Comparison of ENCODE assay signal across 8 cellular contexts in genomic region chr1:165369255-165369848, GRCh38. TPM values are rescaled to one million over a fixed set of nuclear protein-coding genes. Genes with fewer than 3 reads are reported as not detected.
DNase-seq lines count a peak whose midpoint lies in the region; TF ChIP-seq lines count a peak whose summit lies in the region.

No MANE protein-coding gene starts in this region.

- H3K4me1 Mint-ChIP-seq in activated CD4-positive, alpha-beta T cell treated with anti-CD3 and anti-CD28 coated beads, Interleukin-2, amount 10 ng/mL, durations not matched to agents 24 days and 14 days = no peaks in the 10 kb centered on the region

- peaks cover 62% of the 10 kb centered on the region for H3K27me3 Mint-ChIP-seq in activated CD4-positive, alpha-beta T cell treated with anti-CD3 and anti-CD28 coated beads, Interleukin-2, amount 10 ng/mL, durations not matched to agents 24 days and 14 days

- H3K9me3 Mint-ChIP-seq in activated CD4-positive, alpha-beta T cell treated with anti-CD3 and anti-CD28 coated beads, Interleukin-2, amount 10 ng/mL, durations not matched to agents 24 days and 14 days = no peaks in the 10 kb centered on the region

- H3K4me3 Mint-ChIP-seq in activated CD4-positive, alpha-beta T cell treated with anti-CD3 and anti-CD28 coated beads, Interleukin-2, amount 10 ng/mL, durations not matched to agents 24 days and 14 days = no peak overlapping the region

- H3K36me3 Mint-ChIP-seq in activated CD4-positive, alpha-beta T cell treated with anti-CD3 and anti-CD28 coated beads, Interleukin-2, amount 10 ng/mL, durations not matched to agents 24 days and 14 days (ENCODE audit: low read depth) = no peaks in the 10 kb centered on the region

- no peaks in the 10 kb centered on the region for H3K4me1 ChIP-seq in effector memory CD4-positive, alpha-beta T cell (ENCODE audit: control insufficient read depth, insufficient read depth, low read length, poor library complexity, severe bottlenecking)
- peaks cover 0 to 29% (median 3%) of the 10 kb centered on the region in 4 donors for H3K4me1 ChIP-seq in tibial nerve

- TF ChIP-seq EP300 in tibial nerve (IDR thresholded peaks at IDR 0.05) = no peak

- H3K27ac Mint-ChIP-seq in activated CD4-positive, alpha-beta T cell treated with anti-CD3 and anti-CD28 coated beads, Interleukin-2, amount 10 ng/mL, durations not matched to agents 24 days and 14 days = no peak overlapping the region

- DNase-seq in NCI-H1436 (lab: John Stamatoyannopoulos, UW) = peak; percentile 23
- DNase-seq in NCI-H1436 treated with DMSO at 0.1 percent for 48 hours (lab: John Stamatoyannopoulos, UW) = no peak
- DNase-seq in GOT3 (lab: John Stamatoyannopoulos, UW) = peak; percentile 8
- peak; percentile 68 for DNase-seq in NCI-H1694 (lab: John Stamatoyannopoulos, UW)
- peak; percentile 83 for DNase-seq in activated CD4-positive, alpha-beta T cell treated with anti-CD3 and anti-CD28 coated beads, Interleukin-2, amount 10 ng/mL, durations not matched to agents 24 days and 14 days
- DNase-seq in effector memory CD4-positive, alpha-beta T cell = peak in 2 of 3 donors; percentile 14 to 15
- peak; percentile 46 for DNase-seq in myocyte (ENCODE audit: low read depth)
- DNase-seq in tibial nerve (ENCODE audit: low spot score in 2 of 2) = peak in 1 of 2 donors; percentile 62

- peaks cover 3% of the 10 kb centered on the region for H3K27me3 ChIP-seq in effector memory CD4-positive, alpha-beta T cell (replicated peaks; ENCODE audit: control insufficient read depth, insufficient read depth, low read length, poor library complexity, severe bottlenecking)
- H3K27me3 ChIP-seq in tibial nerve = peaks cover 0 to 5% of the 10 kb centered on the region in 2 donors

- no peak overlapping the region for H3K27ac ChIP-seq in effector memory CD4-positive, alpha-beta T cell (ENCODE audit: insufficient read depth, low read length, poor library complexity, severe bottlenecking)
- no peak overlapping the region for H3K27ac ChIP-seq in tibial nerve

- H3K9me3 ChIP-seq in effector memory CD4-positive, alpha-beta T cell (ENCODE audit: control insufficient read depth, low read length) = no peaks in the 10 kb centered on the region
- H3K9me3 ChIP-seq in tibial nerve = no peaks in the 10 kb centered on the region

- TF ChIP-seq CTCF in tibial nerve (IDR thresholded peaks at IDR 0.05) = peak; percentile 63 to 85 (median 77)

- TF ChIP-seq POLR2A in tibial nerve (IDR thresholded peaks at IDR 0.05) = no peak

- H3K36me3 ChIP-seq in effector memory CD4-positive, alpha-beta T cell (ENCODE audit: control insufficient read depth, insufficient read depth, low read length) = no peaks in the 10 kb centered on the region
- no peaks in the 10 kb centered on the region for H3K36me3 ChIP-seq in tibial nerve

- intact Hi-C loops in activated CD4-positive, alpha-beta T cell treated with anti-CD3 and anti-CD28 coated beads, Interleukin-2, amount 10 ng/mL, durations not matched to agents 24 days and 14 days (cut with micrococcal nuclease) = no loop called here

- WGBS in tibial nerve, 2 donors = 15 to 21% methylated on average over 9 of the region's 9 CpGs

- no peak overlapping the region for H3K4me3 ChIP-seq in effector memory CD4-positive, alpha-beta T cell (ENCODE audit: insufficient read depth, low read depth, low read length, poor library complexity, severe bottlenecking)
- no peak overlapping the region for H3K4me3 ChIP-seq in tibial nerve

RNA-seq across cellular contexts. Expression of gene LMX1A, which starts 12.8 kb away (rescaled TPM):
- not detected in 2 replicates for total RNA-seq in activated CD4-positive, alpha-beta T cell treated with anti-CD3 and anti-CD28 coated beads, Interleukin-2, amount 10 ng/mL, durations not matched to agents 24 days and 14 days
- not detected in 2 replicates for total RNA-seq in myocyte
- polyA plus RNA-seq in myocyte (2012) = not detected
- under 1 TPM in 1 of 4 donors, not detected in 3; 0.84 TPM for total RNA-seq in tibial nerve
